24 cellular contexts compared by ENCODE assay signal in the genomic region with DNA sequence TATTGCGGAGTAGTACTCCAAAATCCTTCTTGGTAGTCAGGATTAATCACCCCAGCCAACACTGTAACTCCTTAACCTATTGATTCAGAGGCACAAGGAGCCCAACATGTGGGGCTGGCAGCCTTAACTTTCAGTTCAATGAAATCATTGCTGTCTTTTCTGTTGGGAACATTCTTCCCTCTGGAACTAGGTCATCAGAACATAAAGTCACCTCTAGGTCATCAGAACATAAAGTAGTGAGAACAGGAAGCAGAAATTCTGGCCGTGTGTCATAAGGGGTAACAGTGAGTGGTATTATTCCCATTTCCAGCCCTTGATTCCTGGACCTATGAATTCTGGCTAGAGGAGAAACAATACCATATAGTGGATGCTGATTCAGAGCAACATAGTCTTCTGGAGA.
"Had no signal": no experiment of that assay in that cellular context is flagged by ENCODE, and none has a peak within 500 bp of the region (broad histone marks: within the 10 kb centered on the region; RNA-seq: fewer than 3 reads in every experiment).

No MANE protein-coding gene starts in this region.

- H3K4me3 Mint-ChIP-seq: memory B cell; mesothelial cell of epicardium; natural killer cell; neural progenitor cell; stimulated activated memory B cell treated with anti-CD40 and anti-IgM and Interleukin-4, amounts not matched to agents 10 μg/mL and 1 μg/mL and 100 μg/mL, for 72 hours; stimulated activated naive CD8-positive, alpha-beta T cell treated with anti-CD3 and anti-CD28 coated beads, Interleukin-15, Interleukin-2, amounts not matched to agents 100 ng/mL and 50 ng/mL, for 24 hours had no signal

- H3K4me3 ChIP-seq: colonic mucosa, gastroesophageal sphincter, left lung, lower lobe of right lung, neural progenitor cell, pancreas, spleen, tibial artery, upper lobe of left lung, uterus had no signal

- DNase-seq: colonic mucosa; effector CD8-positive, alpha-beta T cell; glutamatergic neuron; left lung; lower lobe of right lung; natural killer cell; nucleus accumbens; pancreas; right cardiac atrium; spleen; stimulated activated CD4-positive, alpha-beta T cell treated with anti-CD3 and anti-CD28 coated beads, Interleukin-15, amount 100 ng/mL, for 24 hours; stimulated activated CD4-positive, alpha-beta T cell treated with anti-CD3 and anti-CD28 coated beads, Interleukin-1b, Interleukin-23, amount 100 ng/mL, for 48 hours; stimulated activated CD4-positive, alpha-beta T cell treated with anti-CD3 and anti-CD28 coated beads, Interleukin-4, amount 100 ng/mL, for 24 hours; tibial artery; upper lobe of left lung; uterus had no signal

- H3K36me3 ChIP-seq: colonic mucosa, gastroesophageal sphincter, left lung, lower lobe of right lung, neural progenitor cell, pancreas, spleen, tibial artery, upper lobe of left lung, uterus had no signal

- H3K36me3 Mint-ChIP-seq: memory B cell; mesothelial cell of epicardium; natural killer cell; neural progenitor cell; stimulated activated memory B cell treated with anti-CD40 and anti-IgM and Interleukin-4, amounts not matched to agents 10 μg/mL and 1 μg/mL and 100 μg/mL, for 72 hours had no signal

- ATAC-seq: esophagus mucosa; gastroesophageal sphincter; left lung; lower lobe of right lung; natural killer cell; pancreas; right cardiac atrium; stimulated activated memory B cell treated with anti-CD40 and anti-IgM and Interleukin-4, amounts not matched to agents 10 μg/mL and 1 μg/mL and 100 μg/mL, for 72 hours had no signal

- H3K27ac ChIP-seq: colonic mucosa, gastroesophageal sphincter, left lung, lower lobe of right lung, neural progenitor cell, pancreas, spleen, tibial artery, upper lobe of left lung, uterus had no signal

- H3K27ac Mint-ChIP-seq: memory B cell; mesothelial cell of epicardium; natural killer cell; neural progenitor cell; progenitor cell of endocrine pancreas; stimulated activated memory B cell treated with anti-CD40 and anti-IgM and Interleukin-4, amounts not matched to agents 10 μg/mL and 1 μg/mL and 100 μg/mL, for 72 hours; stimulated activated naive CD8-positive, alpha-beta T cell treated with anti-CD3 and anti-CD28 coated beads, Interleukin-15, Interleukin-2, amounts not matched to agents 100 ng/mL and 50 ng/mL, for 24 hours had no signal

- H3K4me1 Mint-ChIP-seq: memory B cell; mesothelial cell of epicardium; natural killer cell; neural progenitor cell; stimulated activated memory B cell treated with anti-CD40 and anti-IgM and Interleukin-4, amounts not matched to agents 10 μg/mL and 1 μg/mL and 100 μg/mL, for 72 hours had no signal

- H3K27me3 Mint-ChIP-seq: progenitor cell of endocrine pancreas; stimulated activated memory B cell treated with anti-CD40 and anti-IgM and Interleukin-4, amounts not matched to agents 10 μg/mL and 1 μg/mL and 100 μg/mL, for 72 hours; stimulated activated naive CD8-positive, alpha-beta T cell treated with anti-CD3 and anti-CD28 coated beads, Interleukin-15, Interleukin-2, amounts not matched to agents 100 ng/mL and 50 ng/mL, for 24 hours had no signal

- H3K27me3 ChIP-seq: colonic mucosa, gastroesophageal sphincter, left lung, neural progenitor cell, pancreas, spleen, tibial artery, upper lobe of left lung, uterus had no signal

- H3K9me3 Mint-ChIP-seq: memory B cell; natural killer cell; stimulated activated memory B cell treated with anti-CD40 and anti-IgM and Interleukin-4, amounts not matched to agents 10 μg/mL and 1 μg/mL and 100 μg/mL, for 72 hours; stimulated activated naive CD8-positive, alpha-beta T cell treated with anti-CD3 and anti-CD28 coated beads, Interleukin-15, Interleukin-2, amounts not matched to agents 100 ng/mL and 50 ng/mL, for 24 hours had no signal
